8 cellular contexts compared by ENCODE assay signal in genomic region chr12:124565071-124565491, GRCh38. TPM values are rescaled to one million over a fixed set of nuclear protein-coding genes. Genes with fewer than 3 reads are reported as not detected.
DNase-seq lines count a peak whose midpoint lies in the region; ATAC-seq, FAIRE-seq and TF ChIP-seq lines count a peak whose summit lies in the region.

No MANE protein-coding gene starts in this region.

- H3K9me3 Mint-ChIP-seq in astrocyte (ENCODE audit: unreplicated experiment) = no peaks in the 10 kb centered on the region

- H3K4me1 ChIP-seq in HepG2 (ENCODE audit: insufficient read depth, low read length) (peaks cover 28% of the 10 kb centered on the region), right lobe of liver (peaks cover 0 to 23% (median 5%) of the 10 kb centered on the region in 4 donors), astrocyte (ENCODE audit: insufficient read depth, low read length) (peaks cover 33% of the 10 kb centered on the region), lung (ENCODE audit: control insufficient read depth in 2 of 2, insufficient read depth in 2 of 2, low read length in 2 of 2) (peaks cover 0 to 23% of the 10 kb centered on the region in 2 donors), uterus (peaks cover 0 to 20% of the 10 kb centered on the region in 2 donors)

- H3K36me3 ChIP-seq in HepG2 (replicated peaks in 1 of 2; ENCODE audit: control insufficient read depth in 1 of 2, insufficient read depth in 2 of 2, low read length in 2 of 2) (no peaks in the 10 kb centered on the region), right lobe of liver (no peaks in the 10 kb centered on the region), astrocyte (ENCODE audit: insufficient read depth, low read length) (no peaks in the 10 kb centered on the region), lung (ENCODE audit: control insufficient read depth in 2 of 2, insufficient read depth in 2 of 2, low read length in 2 of 2) (no peaks in the 10 kb centered on the region), uterus (no peaks in the 10 kb centered on the region)

- H3K9me3 ChIP-seq in HepG2 (ENCODE audit: low read length) (no peaks in the 10 kb centered on the region), right lobe of liver (no peaks in the 10 kb centered on the region), astrocyte (ENCODE audit: insufficient read depth, low read depth, low read length) (no peaks in the 10 kb centered on the region), lung (ENCODE audit: control insufficient read depth in 2 of 2, insufficient read depth in 1 of 2, low read length in 1 of 2) (no peaks in the 10 kb centered on the region), uterus (no peaks in the 10 kb centered on the region)

- H3K4me3 ChIP-seq in HepG2 (replicated peaks in 1 of 3; ENCODE audit: insufficient read depth in 1 of 3, low read depth in 2 of 3, low read length in 3 of 3) (no peak overlapping the region; a peak in 1 of 6 replicates), right lobe of liver (no peak overlapping the region), astrocyte (ENCODE audit: insufficient read depth, low read depth, low read length) (peak overlapping the region; percentile 50), lung (peak overlapping the region; percentile 38), uterus (peak overlapping the region in 1 of 2 donors; percentile 99)

- H4K20me1 ChIP-seq in HepG2 (ENCODE audit: insufficient read depth, low read length) (peaks cover 44% of the 10 kb centered on the region), astrocyte (ENCODE audit: insufficient read depth, low read length) (peaks cover 64% of the 10 kb centered on the region)

- H3K27ac ChIP-seq in HepG2 (ENCODE audit: extremely low read length, insufficient read depth, low read length) (no peak overlapping the region), right lobe of liver (no peak overlapping the region), astrocyte (ENCODE audit: low read depth, low read length) (no peak overlapping the region), lung (ENCODE audit: low read depth in 1 of 2, low read length in 1 of 2) (peak overlapping the region in 1 of 2 donors; percentile 54), uterus (peak overlapping the region; percentile 32 to 39)

- 87% methylated on average over 11 of the region's 18 CpGs for WGBS in HepG2 (ENCODE audit: low lambda C conversion rate)
- WGBS in right lobe of liver (ENCODE audit: insufficient coverage, low coverage, low lambda C conversion rate, missing lambda C conversion rate) = 20% methylated on average over 1 of the region's 18 CpGs
- WGBS in lung, 2 donors = 69 to 80% methylated on average over 18 of the region's 18 CpGs

- H3K79me2 ChIP-seq in HepG2 (ENCODE audit: insufficient read depth, low read length) = peaks cover 56% of the 10 kb centered on the region
- peaks cover 70% of the 10 kb centered on the region for H3K79me2 ChIP-seq in astrocyte (ENCODE audit: insufficient read depth, low read length)

- no peak for TF ChIP-seq CTCF in HepG2 (CRISPR knock-in tag; IDR thresholded peaks at IDR 0.05)
- TF ChIP-seq CTCF in right lobe of liver (IDR thresholded peaks at IDR 0.05) = no peak
- TF ChIP-seq CTCF in astrocyte (IDR thresholded peaks at IDR 0.05; ENCODE audit: insufficient read depth, low read depth, low read length) = no peak
- no peak for TF ChIP-seq CTCF in lung (IDR thresholded peaks at IDR 0.05; ENCODE audit: control extremely low read depth, extremely low read depth)
- no peak for TF ChIP-seq CTCF in uterus (IDR thresholded peaks at IDR 0.05)

- TF ChIP-seq POLR2A in HepG2 (IDR thresholded peaks at IDR 0.05; ENCODE audit: insufficient read depth in 1 of 2, low read depth in 2 of 2, low read length in 2 of 2) = no peak
- no peak for TF ChIP-seq POLR2A in right lobe of liver (IDR thresholded peaks at IDR 0.05)
- TF ChIP-seq POLR2A in uterus (IDR thresholded peaks at IDR 0.05) = no peak

- POLR2A ChIA-PET in HepG2 (lab: Yijun Ruan, JAX) = interaction anchor here (3.2 kb wide), 1 partner anchor 46 kb away, joined by 12 read pairs; no protein-coding TSS in a partner anchor

- BruUV-seq in HepG2 (replicated peaks; lab: Mats Ljungman, UMichigan) = no TSS peak

- H3K9ac ChIP-seq in HepG2 (ENCODE audit: insufficient read depth, low read depth, low read length) (no peak overlapping the region), astrocyte (ENCODE audit: low read length) (peak overlapping the region; percentile 65)

- peak overlapping the region; percentile 68 for H3K27ac Mint-ChIP-seq in astrocyte (ENCODE audit: unreplicated experiment)

- peaks cover 5% of the 10 kb centered on the region for H3K36me3 Mint-ChIP-seq in astrocyte (ENCODE audit: low read depth, unreplicated experiment)

- peaks cover 2 to 15% of the 10 kb centered on the region in 2 experiments; a peak in 4 of 5 replicates for H3K27me3 ChIP-seq in HepG2 (ENCODE audit: control insufficient read depth in 1 of 2, insufficient read depth in 2 of 2, low read length in 2 of 2)
- H3K27me3 ChIP-seq in right lobe of liver = no peaks in the 10 kb centered on the region
- no peaks in the 10 kb centered on the region for H3K27me3 ChIP-seq in astrocyte (ENCODE audit: insufficient read depth, low read length)
- H3K27me3 ChIP-seq in lung (ENCODE audit: control insufficient read depth, insufficient read depth) = no peaks in the 10 kb centered on the region
- H3K27me3 ChIP-seq in uterus = no peaks in the 10 kb centered on the region

- FAIRE-seq in HepG2 (lab: Jason Lieb, UNC) (no peak), astrocyte (lab: Jason Lieb, UNC) (no peak)

- no peak for DNase-seq in HepG2 (ENCODE audit: low spot score)
- DNase-seq in right lobe of liver = no peak
- no peak for DNase-seq in astrocyte (ENCODE audit: low read depth)
- no peak for DNase-seq in lung (ENCODE audit: low spot score)
- DNase-seq in uterus = no peak
- no peak for DNase-seq in NK-92 treated with Interleukin-12 subunit alpha and Interleukin-12 subunit beta, amount 100 ng/mL, for 24 hours (lab: John Stamatoyannopoulos, UW)

- ATAC-seq in HepG2 (no peak), right lobe of liver (no peak), lung (ENCODE audit: insufficient read depth, low FRiP score) (no peak), GM18867 (IDR thresholded peaks at IDR 0.05; ENCODE audit: unreplicated experiment) (no peak), HG02588 (IDR thresholded peaks at IDR 0.05; ENCODE audit: unreplicated experiment) (no peak)

- CTCF ChIA-PET in HepG2 (lab: Yijun Ruan, JAX; ENCODE audit: low intra/inter-chr PET ratio, low total read pairs) = no interaction called here

- TF ChIP-seq RAD21 in HepG2 (CRISPR knock-in tag; IDR thresholded peaks at IDR 0.05) = no peak

- H3K4me2 ChIP-seq in HepG2 (ENCODE audit: low read depth, low read length) = no peak overlapping the region
- peak overlapping the region; percentile 89 for H3K4me2 ChIP-seq in astrocyte (ENCODE audit: low read length)

- H3K4me1 Mint-ChIP-seq in astrocyte (ENCODE audit: low read depth, unreplicated experiment) = peaks cover 26% of the 10 kb centered on the region

- intact Hi-C loops in HepG2 (cut with micrococcal nuclease; ENCODE audit: unreplicated experiment) (loop anchor here (10.0 kb wide), 3 partner anchors 50 to 210 kb away; no protein-coding TSS in a partner anchor), right lobe of liver (cut with DNase I) (loop anchor here in 1 of 2 donors (10.0 kb wide), 1 partner anchor 200 kb away; no protein-coding TSS in a partner anchor), uterus (cut with DNase I; ENCODE audit: low total_unique reads) (loop anchor here (10.0 kb wide), 1 partner anchor 200 kb away; no protein-coding TSS in a partner anchor)

- TF ChIP-seq EP300 in HepG2 (IDR thresholded peaks at IDR 0.05; ENCODE audit: low read depth in 2 of 2, low read length in 2 of 2) = no peak
- TF ChIP-seq EP300 in HepG2 (CRISPR knock-in tag; IDR thresholded peaks at IDR 0.05; ENCODE audit: borderline replicate concordance) = no peak

- in situ Hi-C loops in HepG2 (cut with HindIII; ENCODE audit: extremely low pct_ligation_motif_present, low pct_unique_long_range_greater_than_20kb) = loop anchor here (5.0 kb wide), 1 partner anchor 202 kb away; no protein-coding TSS in a partner anchor

- H3K27me3 Mint-ChIP-seq in astrocyte (ENCODE audit: low read depth, unreplicated experiment) = no peaks in the 10 kb centered on the region

- peak overlapping the region; percentile 89 for H3K4me3 Mint-ChIP-seq in astrocyte (ENCODE audit: unreplicated experiment)

- no peak overlapping the region for H2AFZ ChIP-seq in HepG2 (ENCODE audit: low read length)
- no peak overlapping the region for H2AFZ ChIP-seq in astrocyte (ENCODE audit: low read depth, low read length)

TF ChIP-seq in HepG2, 621 proteins besides CTCF, POLR2A, EP300 and RAD21 (continues in another document):
- TF ChIP-seq NR2F6 (IDR thresholded peaks at IDR 0.05) = no peak
- no peak for TF ChIP-seq NR2F6 (CRISPR knock-in tag; IDR thresholded peaks at IDR 0.05)
- no peak for TF ChIP-seq ZNF124 (CRISPR knock-in tag; IDR thresholded peaks at IDR 0.05)
- TF ChIP-seq ARHGAP35 (CRISPR knock-in tag; IDR thresholded peaks at IDR 0.05; ENCODE audit: borderline replicate concordance) = no peak

RNA-seq across cellular contexts. Expression of gene NCOR2, which starts 2.3 kb away (rescaled TPM):
- total RNA-seq in HepG2 (2016; rRNA removed; fragmentation: Illumina TruSeq; extraction: Trizol) (5.7 and 6.1 TPM in 2 replicates), right lobe of liver (10 to 100 TPM; 38.1 to 87.5 (median 45.0) TPM), astrocyte (425 and 489 TPM in 2 replicates), lung (100 to 1,000 TPM; 166 to 361 TPM), uterus (100 to 1,000 TPM in 2 of 4 donors, 10 to 100 TPM in 2; 65.1 to 436 (median 102) TPM)
- total RNA-seq in HepG2 (2016; cell fraction: cytosol; rRNA removed; fragmentation: Illumina TruSeq; extraction: Trizol; ENCODE audit: low read depth) = 10.5 and 12.4 TPM in 2 replicates
- 5.6 and 7.1 TPM in 2 replicates for total RNA-seq in HepG2 (2016; cell fraction: insoluble cytoplasmic fraction; rRNA removed; fragmentation: Illumina TruSeq; extraction: Trizol)
- 15.2 and 16.6 TPM in 2 replicates for total RNA-seq in HepG2 (2016; cell fraction: membrane; rRNA removed; fragmentation: Illumina TruSeq; extraction: Trizol)
- 12.4 and 13.1 TPM in 2 replicates for total RNA-seq in HepG2 (2016; cell fraction: nucleus; rRNA removed; fragmentation: Illumina TruSeq; extraction: Trizol)
- polyA plus RNA-seq in HepG2 (2011; rRNA removed) (4.5 and 4.8 TPM in 2 replicates), lung (10 to 100 TPM; 81.4 to 98.7 TPM)
- polyA plus RNA-seq in HepG2 (2011; cell fraction: cytosol; rRNA removed) = 2.8 and 4.1 TPM in 2 replicates
- polyA plus RNA-seq in HepG2 (2011; cell fraction: nucleus; rRNA removed) = 30.4 and 39.4 TPM in 2 replicates
- 32.8 and 41.1 TPM in 2 replicates for polyA plus RNA-seq in HepG2 (2012)
- 2.8 and 3.1 TPM in 2 replicates for polyA plus RNA-seq in HepG2 (2016; cell fraction: cytosol; fragmentation: Illumina TruSeq; extraction: Trizol; ENCODE audit: low read depth)
- 17.3 and 24.8 TPM in 2 replicates for polyA plus RNA-seq in HepG2 (2016; cell fraction: insoluble cytoplasmic fraction; fragmentation: Illumina TruSeq; extraction: Trizol; ENCODE audit: low read depth)
- 7.1 and 8.9 TPM in 2 replicates for polyA plus RNA-seq in HepG2 (2016; cell fraction: membrane; fragmentation: Illumina TruSeq; extraction: Trizol; ENCODE audit: low read depth)
- polyA plus RNA-seq in HepG2 (2016; cell fraction: nucleus; fragmentation: Illumina TruSeq; extraction: Trizol; ENCODE audit: insufficient read depth, low read depth) = 43.0 and 54.1 TPM in 2 replicates
- 21.9 and 23.2 TPM in 2 replicates for polyA minus RNA-seq in HepG2 (2011; rRNA and poly(A)+ RNA removed; ENCODE audit: low replicate concordance)
- 16.5 and 17.0 TPM in 2 replicates for polyA minus RNA-seq in HepG2 (2011; cell fraction: cytosol; rRNA and poly(A)+ RNA removed)
- 20.9 and 22.6 TPM in 2 replicates for polyA minus RNA-seq in HepG2 (2011; cell fraction: nucleus; rRNA and poly(A)+ RNA removed)

Comparison
In these comparisons a context has a peak if more than half of its experiments do, and no peak if none do; other contexts are left out.
1. H3K27ac ChIP-seq: peak in uterus (2 of 2); none in HepG2 (single experiment), right lobe of liver (0 of 3) and astrocyte (single experiment).
2. H3K4me3 ChIP-seq: peak in astrocyte (single experiment) and lung (single experiment); none in HepG2 (0 of 3) and right lobe of liver (0 of 3).